In the genomic region with DNA sequence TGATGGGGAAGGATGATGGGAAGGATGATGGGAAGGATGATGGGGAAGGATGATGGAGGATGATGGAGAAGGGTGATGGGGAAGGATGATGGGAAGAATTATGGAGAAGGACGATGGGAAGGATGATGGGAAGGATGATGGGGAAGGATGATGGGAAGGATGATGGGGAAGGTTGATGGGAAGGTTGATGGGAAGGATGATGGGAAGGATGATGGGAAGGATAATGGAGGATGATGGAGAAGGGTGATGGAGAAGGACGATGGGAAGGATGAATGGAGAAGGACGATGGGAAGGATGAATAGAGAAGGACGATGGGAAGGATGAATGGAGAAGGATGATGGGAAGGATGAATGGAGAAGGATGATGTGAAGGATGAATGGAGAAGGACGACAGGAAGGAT, we compare ENCODE assay signal across 1 cellular context.
TF ChIP-seq lines count a peak whose summit lies in the region.

No MANE protein-coding gene starts in this region.

TF ChIP-seq in HEK293, 187 proteins besides CTCF, POLR2A, EP300 and RAD21:
- TF ChIP-seq ZNF366 (tag by site-specific recombination; conservative IDR thresholded peaks at IDR 0.05) (peak; percentile 59), SCRT1 (tag by site-specific recombination; IDR thresholded peaks at IDR 0.05; ENCODE audit: borderline replicate concordance) (no peak), ZNF76 (tag by site-specific recombination; IDR thresholded peaks at IDR 0.05; ENCODE audit: borderline replicate concordance, low read depth) (peak; percentile 81)
- TF ChIP-seq, protein P1, sequence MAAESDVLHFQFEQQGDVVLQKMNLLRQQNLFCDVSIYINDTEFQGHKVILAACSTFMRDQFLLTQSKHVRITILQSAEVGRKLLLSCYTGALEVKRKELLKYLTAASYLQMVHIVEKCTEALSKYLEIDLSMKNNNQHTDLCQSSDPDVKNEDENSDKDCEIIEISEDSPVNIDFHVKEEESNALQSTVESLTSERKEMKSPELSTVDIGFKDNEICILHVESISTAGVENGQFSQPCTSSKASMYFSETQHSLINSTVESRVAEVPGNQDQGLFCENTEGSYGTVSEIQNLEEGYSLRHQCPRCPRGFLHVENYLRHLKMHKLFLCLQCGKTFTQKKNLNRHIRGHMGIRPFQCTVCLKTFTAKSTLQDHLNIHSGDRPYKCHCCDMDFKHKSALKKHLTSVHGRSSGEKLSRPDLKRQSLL (tag by site-specific recombination; IDR thresholded peaks at IDR 0.05) = peak; percentile 99
